1 cellular context compared by ENCODE assay signal in the genomic region with DNA sequence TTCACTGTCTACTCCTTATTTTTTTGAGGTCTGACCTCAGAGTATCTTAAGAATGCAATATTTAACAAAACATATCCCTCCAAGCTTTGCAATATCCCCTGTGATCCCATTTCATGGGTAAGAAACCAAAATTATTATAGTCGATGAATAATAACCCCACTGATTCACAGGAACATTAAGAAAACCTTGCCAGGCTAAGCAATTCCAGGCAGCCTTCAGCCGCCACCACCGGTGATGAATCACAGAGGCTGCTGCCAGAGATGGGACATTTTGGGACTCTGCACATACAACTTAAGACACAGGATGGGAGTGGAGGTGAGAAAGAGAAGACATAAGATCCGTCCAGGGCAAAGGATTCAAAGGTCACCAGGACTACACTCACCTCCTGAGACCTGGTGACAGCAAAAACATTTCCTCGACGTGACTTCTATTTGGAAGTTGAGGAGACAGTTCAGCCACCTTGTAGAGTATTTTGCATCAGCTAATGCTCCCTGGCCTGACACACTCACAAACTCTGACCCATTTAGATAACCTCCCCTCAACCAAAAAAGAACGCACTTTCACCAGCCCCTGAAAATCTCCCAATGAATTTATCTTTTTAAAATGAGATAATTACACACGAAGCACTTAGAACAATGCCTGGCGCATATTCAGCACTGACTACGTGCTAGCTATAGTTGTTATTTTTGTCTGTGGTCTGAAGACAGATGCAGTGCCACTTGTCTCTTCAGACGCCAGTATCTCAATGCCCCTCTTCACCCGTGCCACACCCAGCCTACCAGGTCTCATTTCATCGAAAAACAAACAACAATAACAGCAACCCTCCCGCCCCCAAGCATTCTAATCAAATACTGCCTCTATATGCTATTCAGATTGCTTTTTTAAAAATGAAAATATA.
TF ChIP-seq lines count a peak whose summit lies in the region.

No MANE protein-coding gene starts in this region.

TF ChIP-seq in SK-N-SH, 30 proteins besides CTCF, POLR2A, EP300 and RAD21 (continued from another document):
- TF ChIP-seq TEAD4 (IDR thresholded peaks at IDR 0.05; ENCODE audit: borderline replicate concordance, insufficient read depth) (no peak), RXRA (IDR thresholded peaks at IDR 0.05; ENCODE audit: borderline replicate concordance, low read depth) (no peak), GATA2 (CRISPR knock-in tag; IDR thresholded peaks at IDR 0.05) (no peak), YY1 (IDR thresholded peaks at IDR 0.05; ENCODE audit: low read depth) (no peak), CHD2 (IDR thresholded peaks at IDR 0.05; ENCODE audit: low read length, partially characterized antibody) (no peak), REST (IDR thresholded peaks at IDR 0.05; ENCODE audit: low read depth, low read length) (no peak), RFX5 (IDR thresholded peaks at IDR 0.05; ENCODE audit: low read length) (no peak), POLR2AphosphoS5 (IDR thresholded peaks at IDR 0.05; ENCODE audit: low read depth, low read length) (no peak), NFIC (IDR thresholded peaks at IDR 0.05; ENCODE audit: borderline replicate concordance) (peak; percentile 32; the same call in 1 of the 2 replicates), FOSL2 (IDR thresholded peaks at IDR 0.05; ENCODE audit: borderline replicate concordance, low read depth) (peak; percentile 43; the same call in 1 of the 2 replicates), FOXJ3 (CRISPR knock-in tag; IDR thresholded peaks at IDR 0.05) (no peak), GABPA (IDR thresholded peaks at IDR 0.05; ENCODE audit: low read depth) (no peak), SIN3A (IDR thresholded peaks at IDR 0.05; ENCODE audit: borderline replicate concordance, low read depth, low read length) (no peak), JUND (IDR thresholded peaks at IDR 0.05) (no peak), TAF1 (IDR thresholded peaks at IDR 0.05; ENCODE audit: borderline replicate concordance, low read depth, low read length) (no peak), SMC3 (IDR thresholded peaks at IDR 0.05; ENCODE audit: low read depth, low read length) (no peak), FOXM1 (IDR thresholded peaks at IDR 0.05; ENCODE audit: low read depth) (no peak), EZH2phosphoT487 (IDR thresholded peaks at IDR 0.05; ENCODE audit: borderline replicate concordance, low read depth) (no peak), RCOR1 (IDR thresholded peaks at IDR 0.05; ENCODE audit: low read length) (no peak), NRF1 (IDR thresholded peaks at IDR 0.05; ENCODE audit: low read depth, low read length) (no peak), TCF12 (IDR thresholded peaks at IDR 0.05) (peak; percentile 48; the same call in 1 of the 2 replicates), ELF1 (IDR thresholded peaks at IDR 0.05) (no peak), IRF3 (IDR thresholded peaks at IDR 0.05; ENCODE audit: low read depth, low read length) (no peak)
- TF ChIP-seq, protein P1, sequence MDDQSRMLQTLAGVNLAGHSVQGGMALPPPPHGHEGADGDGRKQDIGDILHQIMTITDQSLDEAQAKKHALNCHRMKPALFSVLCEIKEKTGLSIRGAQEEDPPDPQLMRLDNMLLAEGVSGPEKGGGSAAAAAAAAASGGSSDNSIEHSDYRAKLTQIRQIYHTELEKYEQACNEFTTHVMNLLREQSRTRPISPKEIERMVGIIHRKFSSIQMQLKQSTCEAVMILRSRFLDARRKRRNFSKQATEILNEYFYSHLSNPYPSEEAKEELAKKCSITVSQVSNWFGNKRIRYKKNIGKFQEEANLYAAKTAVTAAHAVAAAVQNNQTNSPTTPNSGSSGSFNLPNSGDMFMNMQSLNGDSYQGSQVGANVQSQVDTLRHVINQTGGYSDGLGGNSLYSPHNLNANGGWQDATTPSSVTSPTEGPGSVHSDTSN (IDR thresholded peaks at IDR 0.05), result peak; percentile 31; the same call in 1 of the 2 replicates
- TF ChIP-seq, protein P2, sequence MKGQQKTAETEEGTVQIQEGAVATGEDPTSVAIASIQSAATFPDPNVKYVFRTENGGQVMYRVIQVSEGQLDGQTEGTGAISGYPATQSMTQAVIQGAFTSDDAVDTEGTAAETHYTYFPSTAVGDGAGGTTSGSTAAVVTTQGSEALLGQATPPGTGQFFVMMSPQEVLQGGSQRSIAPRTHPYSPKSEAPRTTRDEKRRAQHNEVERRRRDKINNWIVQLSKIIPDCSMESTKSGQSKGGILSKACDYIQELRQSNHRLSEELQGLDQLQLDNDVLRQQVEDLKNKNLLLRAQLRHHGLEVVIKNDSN (IDR thresholded peaks at IDR 0.05; ENCODE audit: borderline replicate concordance, low read depth), result no peak
- TF ChIP-seq, protein P3, sequence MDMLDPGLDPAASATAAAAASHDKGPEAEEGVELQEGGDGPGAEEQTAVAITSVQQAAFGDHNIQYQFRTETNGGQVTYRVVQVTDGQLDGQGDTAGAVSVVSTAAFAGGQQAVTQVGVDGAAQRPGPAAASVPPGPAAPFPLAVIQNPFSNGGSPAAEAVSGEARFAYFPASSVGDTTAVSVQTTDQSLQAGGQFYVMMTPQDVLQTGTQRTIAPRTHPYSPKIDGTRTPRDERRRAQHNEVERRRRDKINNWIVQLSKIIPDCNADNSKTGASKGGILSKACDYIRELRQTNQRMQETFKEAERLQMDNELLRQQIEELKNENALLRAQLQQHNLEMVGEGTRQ (IDR thresholded peaks at IDR 0.05; ENCODE audit: borderline replicate concordance, low read depth, low read length), result no peak
- TF ChIP-seq, protein P4, sequence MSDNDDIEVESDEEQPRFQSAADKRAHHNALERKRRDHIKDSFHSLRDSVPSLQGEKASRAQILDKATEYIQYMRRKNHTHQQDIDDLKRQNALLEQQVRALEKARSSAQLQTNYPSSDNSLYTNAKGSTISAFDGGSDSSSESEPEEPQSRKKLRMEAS (IDR thresholded peaks at IDR 0.05; ENCODE audit: low read depth), result no peak
- TF ChIP-seq, protein P5, sequence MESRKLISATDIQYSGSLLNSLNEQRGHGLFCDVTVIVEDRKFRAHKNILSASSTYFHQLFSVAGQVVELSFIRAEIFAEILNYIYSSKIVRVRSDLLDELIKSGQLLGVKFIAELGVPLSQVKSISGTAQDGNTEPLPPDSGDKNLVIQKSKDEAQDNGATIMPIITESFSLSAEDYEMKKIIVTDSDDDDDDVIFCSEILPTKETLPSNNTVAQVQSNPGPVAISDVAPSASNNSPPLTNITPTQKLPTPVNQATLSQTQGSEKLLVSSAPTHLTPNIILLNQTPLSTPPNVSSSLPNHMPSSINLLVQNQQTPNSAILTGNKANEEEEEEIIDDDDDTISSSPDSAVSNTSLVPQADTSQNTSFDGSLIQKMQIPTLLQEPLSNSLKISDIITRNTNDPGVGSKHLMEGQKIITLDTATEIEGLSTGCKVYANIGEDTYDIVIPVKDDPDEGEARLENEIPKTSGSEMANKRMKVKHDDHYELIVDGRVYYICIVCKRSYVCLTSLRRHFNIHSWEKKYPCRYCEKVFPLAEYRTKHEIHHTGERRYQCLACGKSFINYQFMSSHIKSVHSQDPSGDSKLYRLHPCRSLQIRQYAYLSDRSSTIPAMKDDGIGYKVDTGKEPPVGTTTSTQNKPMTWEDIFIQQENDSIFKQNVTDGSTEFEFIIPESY (IDR thresholded peaks at IDR 0.05; ENCODE audit: borderline replicate concordance, low read depth), result no peak
